In genomic region chr1:193960040-193960439, GRCh38 we compare ENCODE assay signal across 17 cellular contexts.
A peak's percentile ranks its signal among the peaks of the same experiment; 100 is the strongest.
DNase-seq lines count a peak whose midpoint lies in the region; ATAC-seq, FAIRE-seq and TF ChIP-seq lines count a peak whose summit lies in the region.
"Had no signal": no experiment of that assay in that cellular context is flagged by ENCODE, and none has a peak within 500 bp of the region (broad histone marks: within the 10 kb centered on the region; RNA-seq: fewer than 3 reads in every experiment).

No MANE protein-coding gene starts in this region.

- H3K4me2 ChIP-seq in hepatocyte, result no peak overlapping the region

- no peaks in the 10 kb centered on the region for H4K20me1 ChIP-seq in hepatocyte (ENCODE audit: insufficient read depth, poor library complexity, severe bottlenecking)

- no peaks in the 10 kb centered on the region for H3K79me2 ChIP-seq in hepatocyte

- H2AFZ ChIP-seq in neuron (ENCODE audit: low read depth, low read length) (peak overlapping the region; percentile 82), hepatocyte (no peak overlapping the region)

- H3K27me3 ChIP-seq in neuron (ENCODE audit: insufficient read depth, low read length), result no peaks in the 10 kb centered on the region
- H3K27me3 ChIP-seq in hepatocyte, result no peaks in the 10 kb centered on the region

- H3K36me3 ChIP-seq in neuron (ENCODE audit: insufficient read depth, low read length) (no peaks in the 10 kb centered on the region), hepatocyte (replicated peaks; ENCODE audit: insufficient read depth, low read depth) (no peaks in the 10 kb centered on the region)

- WGBS in hepatocyte (ENCODE audit: low lambda C conversion rate, missing lambda C conversion rate), result 75% methylated on average over 2 of the region's 2 CpGs

- TF ChIP-seq CTCF in D721Med (IDR thresholded peaks at IDR 0.05; ENCODE audit: insufficient read depth, missing control alignments) (no peak), hepatocyte (IDR thresholded peaks at IDR 0.05; ENCODE audit: poor library complexity) (no peak)

- peak; percentile 41 for FAIRE-seq in D721Med (lab: Jason Lieb, UNC)
- FAIRE-seq: A204.1, G401.6, GM12891 had no signal

- no peak for DNase-seq in D721Med (ENCODE audit: insufficient read length, low spot score)
- peak; percentile 20 for DNase-seq in NCI-H69 (lab: John Stamatoyannopoulos, UW)
- DNase-seq in left ventricle myocardium superior, result no peak
- no peak for DNase-seq in NCI-H226
- no peak for DNase-seq in hepatocyte (ENCODE audit: low spot score)
- no peak for DNase-seq in SKM-1 treated with dmso at 0.1 percent for 144 hours (lab: John Stamatoyannopoulos, UW; ENCODE audit: unreplicated experiment)
- DNase-seq: C1 segment of cervical spinal cord; Calu3; CD4-positive, alpha-beta T cell; DMS79; EL; GOT3; H9 had no signal

- H3K4me1 ChIP-seq in neuron (ENCODE audit: insufficient read depth, low read length) (peaks cover 5% of the 10 kb centered on the region), hepatocyte (ENCODE audit: insufficient read depth) (no peaks in the 10 kb centered on the region)

- no peaks in the 10 kb centered on the region for H3K9me2 ChIP-seq in hepatocyte (replicated peaks; ENCODE audit: insufficient read depth)

- intact Hi-C loops in left ventricle myocardium superior (cut with micrococcal nuclease), result no loop called here

- H3K9me3 ChIP-seq in neuron (ENCODE audit: low read length) (no peaks in the 10 kb centered on the region), hepatocyte (ENCODE audit: low read depth) (no peaks in the 10 kb centered on the region)

- no peak overlapping the region for H3K4me3 ChIP-seq in neuron (ENCODE audit: low read length)
- H3K4me3 ChIP-seq in hepatocyte, result no peak overlapping the region

- H3K27ac ChIP-seq in hepatocyte, result no peak overlapping the region

- ATAC-seq in left ventricle myocardium superior, result peak; percentile 75
